In the genomic region with DNA sequence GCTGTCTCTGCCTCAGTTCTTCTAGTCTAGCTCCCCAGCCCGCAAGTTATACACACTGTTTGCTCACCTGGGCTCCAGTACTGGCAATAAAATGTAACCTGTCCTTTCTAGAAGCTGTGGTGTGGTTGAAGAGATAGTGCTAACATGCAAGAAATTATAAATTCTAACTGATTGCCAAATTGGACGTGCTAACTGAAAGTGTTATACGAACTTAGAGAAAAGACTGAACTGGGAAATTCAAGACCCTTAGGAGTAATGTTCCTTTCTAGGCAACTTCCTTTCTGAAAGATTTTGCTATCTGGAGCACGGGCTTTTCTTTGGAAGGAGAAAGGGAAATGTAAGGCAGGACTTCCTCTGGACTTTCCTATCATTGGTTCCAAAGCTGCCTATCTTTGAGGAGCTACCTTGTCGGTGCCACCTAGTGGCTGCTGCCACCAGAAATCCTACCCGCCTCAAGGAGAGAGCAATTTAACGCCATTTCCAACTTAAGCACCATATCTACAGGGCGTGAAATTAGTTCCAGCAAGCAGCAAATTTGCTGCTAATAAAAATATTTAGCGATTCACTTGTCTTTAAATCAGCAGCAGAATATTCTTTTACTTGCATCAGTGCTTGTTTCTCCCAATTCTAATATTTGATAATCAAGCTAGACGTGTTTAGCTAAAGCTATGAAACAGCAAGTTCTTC, we compare ENCODE assay signal across 8 cellular contexts. TPM values are rescaled to one million over a fixed set of nuclear protein-coding genes. Genes with fewer than 3 reads are reported as not detected.
DNase-seq lines count a peak whose midpoint lies in the region; ATAC-seq and TF ChIP-seq lines count a peak whose summit lies in the region.

No MANE protein-coding gene starts in this region.

- no peaks in the 10 kb centered on the region for H3K9me3 ChIP-seq in left ventricle myocardium inferior (replicated peaks)
- no peaks in the 10 kb centered on the region for H3K9me3 ChIP-seq in skeletal muscle tissue (ENCODE audit: control insufficient read depth in 3 of 3, low read length in 3 of 3)

- H3K36me3 ChIP-seq in left ventricle myocardium inferior = no peaks in the 10 kb centered on the region
- H3K36me3 ChIP-seq in skeletal muscle tissue (ENCODE audit: control insufficient read depth in 3 of 3, insufficient read depth in 3 of 3, low read length in 3 of 3) = no peaks in the 10 kb centered on the region

- TF ChIP-seq CTCF in left ventricle myocardium inferior (IDR thresholded peaks at IDR 0.05; ENCODE audit: borderline replicate concordance) = peak; percentile 53

- peaks cover 3% of the 10 kb centered on the region for H3K4me1 ChIP-seq in left ventricle myocardium inferior
- H3K4me1 ChIP-seq in skeletal muscle tissue (ENCODE audit: control insufficient read depth in 3 of 3, insufficient read depth in 3 of 3, low read length in 3 of 3) = peaks cover 6% of the 10 kb centered on the region in 3 donors

- intact Hi-C loops in left ventricle myocardium inferior (cut with micrococcal nuclease) = no loop called here

- H3K4me3 ChIP-seq in left ventricle myocardium inferior (peak overlapping the region; percentile 22), skeletal muscle tissue (ENCODE audit: low read length in 3 of 3) (peak overlapping the region; percentile 46 to 69 (median 69))

- H3K27ac ChIP-seq in left ventricle myocardium inferior (replicated peaks) (no peak overlapping the region), skeletal muscle tissue (ENCODE audit: low read depth, low read length) (no peak overlapping the region)

- peak overlapping the region in 2 of 3 donors; percentile 4 to 28 for H3K9ac ChIP-seq in skeletal muscle tissue (ENCODE audit: low read depth in 1 of 3, low read length in 3 of 3)

- H3K27me3 ChIP-seq in left ventricle myocardium inferior (ENCODE audit: low read depth) (peaks cover 40% of the 10 kb centered on the region), skeletal muscle tissue (ENCODE audit: control insufficient read depth in 3 of 3, insufficient read depth in 3 of 3, low read length in 3 of 3) (peaks cover under 1 to 23% (median 6%) of the 10 kb centered on the region in 3 donors)

- no peak for DNase-seq in activated CD4-positive, CD25-positive, alpha-beta regulatory T cell (lab: John Stamatoyannopoulos, UW)
- DNase-seq in NCI-H446 (lab: John Stamatoyannopoulos, UW) = peak; percentile 71 to 89
- DNase-seq in activated T-helper 9 cell treated with anti-CD3 and anti-CD28 coated beads, Interleukin-2, amount 50 U/mL, for 16 hours (ENCODE audit: low read depth) = peak; percentile 12
- peak; percentile 32 for DNase-seq in left ventricle myocardium inferior

- ATAC-seq in activated CD4-positive, CD25-positive, alpha-beta regulatory T cell treated with anti-CD3 and anti-CD28 coated beads, Interleukin-2, amount 50 U/mL, for 24 hours = peak; percentile 43 to 69
- ATAC-seq in HG02885 (IDR thresholded peaks at IDR 0.05; ENCODE audit: poor library complexity, unreplicated experiment) (peak; percentile 64), GM18520 (IDR thresholded peaks at IDR 0.05; ENCODE audit: unreplicated experiment) (no peak)

RNA-seq across cellular contexts. Expression of a gene that starts 12.7 kb away (rescaled TPM):
- total RNA-seq in left ventricle myocardium inferior (6.2 TPM), skeletal muscle tissue (37.1 TPM)

RNA-seq across cellular contexts. Expression of a gene that starts 40.5 kb away (rescaled TPM):
- 6.2 TPM for total RNA-seq in left ventricle myocardium inferior
- 6.8 TPM for total RNA-seq in skeletal muscle tissue

Comparison
In these comparisons a context has a peak if more than half of its experiments do, and no peak if none do; other contexts are left out.
1. DNase-seq: peak in NCI-H446 (2 of 2), activated T-helper 9 cell treated with anti-CD3 and anti-CD28 coated beads, Interleukin-2, amount 50 U/mL, for 16 hours (single experiment) and left ventricle myocardium inferior (single experiment); none in activated CD4-positive, CD25-positive, alpha-beta regulatory T cell (0 of 4).